Comparison of ENCODE assay signal across 13 cellular contexts in the genomic region with DNA sequence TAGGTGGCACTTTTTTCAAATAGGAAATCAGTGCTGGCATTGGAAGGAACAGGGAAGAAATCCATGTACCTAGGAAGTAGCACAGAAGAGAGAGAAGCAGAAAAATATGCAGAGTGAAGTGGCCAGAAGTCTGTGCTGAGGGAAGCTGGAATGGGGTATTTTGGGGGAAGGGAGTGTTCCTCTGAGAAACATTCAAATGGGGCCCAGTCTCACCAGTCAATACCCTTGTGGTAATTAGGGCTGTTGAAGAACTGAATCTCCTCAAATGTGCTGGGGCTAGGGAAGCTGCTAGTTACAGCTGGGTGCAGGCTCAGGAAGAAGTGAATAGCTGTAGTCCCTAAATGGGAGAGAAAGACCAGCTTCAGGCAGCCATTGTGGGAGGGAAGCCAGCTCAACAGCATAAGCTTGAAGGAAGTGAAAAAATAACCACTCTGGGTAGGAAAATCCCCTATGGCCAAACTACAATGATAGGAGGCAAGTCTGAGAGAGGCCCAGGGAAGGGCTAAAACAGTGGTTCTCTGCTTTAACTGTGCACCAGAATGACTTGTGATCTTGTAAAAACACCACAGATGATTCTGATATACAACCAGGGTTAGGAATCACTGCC. TPM values are rescaled to one million over a fixed set of nuclear protein-coding genes. Genes with fewer than 3 reads are reported as not detected.
A peak's percentile ranks its signal among the peaks of the same experiment; 100 is the strongest.
DNase-seq lines count a peak whose midpoint lies in the region; ATAC-seq and TF ChIP-seq lines count a peak whose summit lies in the region.
"Had no signal": no experiment of that assay in that cellular context is flagged by ENCODE, and none has a peak within 500 bp of the region (broad histone marks: within the 10 kb centered on the region; RNA-seq: fewer than 3 reads in every experiment).

No MANE protein-coding gene starts in this region.

- H3K27me3 Mint-ChIP-seq in CD8-positive, alpha-beta memory T cell, result peaks cover 0 to 2% of the 10 kb centered on the region in 2 donors
- peaks cover 9% of the 10 kb centered on the region for H3K27me3 Mint-ChIP-seq in endothelial cell (ENCODE audit: unreplicated experiment)

- POLR2A ChIA-PET in CD8-positive, alpha-beta memory T cell (lab: Charles Lee), result interaction anchor here (0.7 to 1.1 kb wide), 2 partner anchors 21 to 31 kb away, joined by 3 read pairs; no protein-coding TSS in a partner anchor

- H3K4me1 ChIP-seq in CD8-positive, alpha-beta memory T cell (ENCODE audit: insufficient read depth, low read length), result peaks cover 27% of the 10 kb centered on the region

- H3K27me3 ChIP-seq in CD8-positive, alpha-beta memory T cell (ENCODE audit: insufficient read depth, low read length, poor library complexity, severe bottlenecking), result no peaks in the 10 kb centered on the region
- H3K27me3 ChIP-seq: body of pancreas had no signal

- no peak overlapping the region for H3K4me3 Mint-ChIP-seq in CD8-positive, alpha-beta memory T cell
- peak overlapping the region; percentile 60 for H3K4me3 Mint-ChIP-seq in endothelial cell (ENCODE audit: unreplicated experiment)

- peaks cover 6 to 89% (median 27%) of the 10 kb centered on the region in 3 donors for H3K36me3 Mint-ChIP-seq in CD8-positive, alpha-beta memory T cell
- H3K36me3 Mint-ChIP-seq in endothelial cell (ENCODE audit: low read depth, unreplicated experiment), result peaks cover 51% of the 10 kb centered on the region

- ATAC-seq in HG03432 (IDR thresholded peaks at IDR 0.05; ENCODE audit: unreplicated experiment), result peak; percentile 80
- ATAC-seq: body of pancreas had no signal

- H3K27ac Mint-ChIP-seq in CD8-positive, alpha-beta memory T cell, result peak overlapping the region in 6 of 8 donors; percentile 45 to 68 (median 54)
- peak overlapping the region; percentile 57 for H3K27ac Mint-ChIP-seq in endothelial cell (ENCODE audit: unreplicated experiment)

- H3K9me3 Mint-ChIP-seq in CD8-positive, alpha-beta memory T cell, result peaks cover 0 to 2% (median 0%) of the 10 kb centered on the region in 5 donors
- no peaks in the 10 kb centered on the region for H3K9me3 Mint-ChIP-seq in endothelial cell (ENCODE audit: unreplicated experiment)

- no peak overlapping the region for H3K4me3 ChIP-seq in CD8-positive, alpha-beta memory T cell (ENCODE audit: low read length)
- H3K4me3 ChIP-seq: body of pancreas had no signal

- no peak for TF ChIP-seq CTCF in endothelial cell (IDR thresholded peaks at IDR 0.05; ENCODE audit: unreplicated experiment)

- H3K27ac ChIP-seq in CD8-positive, alpha-beta memory T cell (ENCODE audit: low read depth, low read length), result no peak overlapping the region
- H3K27ac ChIP-seq: body of pancreas had no signal

- peaks cover 63% of the 10 kb centered on the region for H3K36me3 ChIP-seq in CD8-positive, alpha-beta memory T cell (ENCODE audit: insufficient read depth, low read length)

- CTCF ChIA-PET in CD8-positive, alpha-beta memory T cell (lab: Charles Lee), result no interaction called here

- no peak for DNase-seq in CD8-positive, alpha-beta memory T cell
- DNase-seq in GM19240 (ENCODE audit: insufficient read length, low spot score) (peak; percentile 41), endothelial cell (ENCODE audit: low spot score) (no peak), iPS-NIHi7 (ENCODE audit: extremely low spot score) (no peak), NCI-H1930 (lab: John Stamatoyannopoulos, UW) (no peak), islet precursor cell (no peak)
- DNase-seq in activated CD4-positive, alpha-beta T cell treated with anti-CD3 and anti-CD28 coated beads for 4 hours, result no peak
- DNase-seq: body of pancreas; HCEC 1CT; KG1; NCI-H526 treated with DMSO at 0.1 percent for 48 hours; stimulated activated CD4-positive, alpha-beta T cell treated with anti-CD3 and anti-CD28 coated beads, Interleukin-12 subunit alpha, Interleukin-12 subunit beta, amount 100 ng/mL, for 4 hours had no signal

- no peaks in the 10 kb centered on the region for H3K9me3 ChIP-seq in CD8-positive, alpha-beta memory T cell (ENCODE audit: low read length)
- H3K9me3 ChIP-seq: body of pancreas had no signal

- H3K4me1 Mint-ChIP-seq in CD8-positive, alpha-beta memory T cell, result peaks cover 27 to 39% (median 29%) of the 10 kb centered on the region in 3 donors
- peaks cover 14% of the 10 kb centered on the region for H3K4me1 Mint-ChIP-seq in endothelial cell (ENCODE audit: unreplicated experiment)

RNA-seq across cellular contexts. Expression of gene NDST2, which starts 7.6 kb away (rescaled TPM):
- 10 to 100 TPM; 39.8 to 43.9 TPM for total RNA-seq in CD8-positive, alpha-beta memory T cell
- polyA plus RNA-seq in CD8-positive, alpha-beta memory T cell, result 25.3 TPM
- 32.8 TPM for total RNA-seq in endothelial cell (ENCODE audit: unreplicated experiment)

RNA-seq across cellular contexts. Expression of gene ZSWIM8, which starts 18.4 kb away (rescaled TPM):
- 10 to 100 TPM; 54.3 to 57.6 TPM for total RNA-seq in CD8-positive, alpha-beta memory T cell
- 26.0 TPM for polyA plus RNA-seq in CD8-positive, alpha-beta memory T cell
- total RNA-seq in endothelial cell (ENCODE audit: unreplicated experiment), result 176 TPM

RNA-seq across cellular contexts. Expression of gene CHCHD1, which starts 21.9 kb away (rescaled TPM):
- 10 to 100 TPM; 35.8 to 37.2 TPM for total RNA-seq in CD8-positive, alpha-beta memory T cell
- 52.6 TPM for polyA plus RNA-seq in CD8-positive, alpha-beta memory T cell
- total RNA-seq in endothelial cell (ENCODE audit: unreplicated experiment), result 22.5 TPM

RNA-seq across cellular contexts. Expression of gene SEC24C, which starts 59.6 kb away (rescaled TPM):
- total RNA-seq in CD8-positive, alpha-beta memory T cell, result 10 to 100 TPM; 93.1 to 95.9 TPM
- 70.3 TPM for polyA plus RNA-seq in CD8-positive, alpha-beta memory T cell
- 102 TPM for total RNA-seq in endothelial cell (ENCODE audit: unreplicated experiment)
